Comparison of ENCODE assay signal across 9 cellular contexts in genomic region chr4:72326692-72327632, GRCh38.
DNase-seq lines count a peak whose midpoint lies in the region; ATAC-seq and TF ChIP-seq lines count a peak whose summit lies in the region.
"Had no signal": no experiment of that assay in that cellular context is flagged by ENCODE, and none has a peak within 500 bp of the region (broad histone marks: within the 10 kb centered on the region; RNA-seq: fewer than 3 reads in every experiment).

No MANE protein-coding gene starts in this region.

- peak; percentile 44 for DNase-seq in D341Med (ENCODE audit: low spot score)
- peak; percentile 51 for DNase-seq in HS-27A (ENCODE audit: low read depth)
- DNase-seq in SK-N-DZ (ENCODE audit: low spot score) = peak; percentile 33
- DNase-seq in foreskin keratinocyte = peak in 1 of 2 donors; percentile 17
- DNase-seq in type B pancreatic cell (ENCODE audit: extremely low spot score, unreplicated experiment) = no peak
- no peak for DNase-seq in NCI-H2107 treated with DMSO at 0.1 percent for 48 hours (lab: John Stamatoyannopoulos, UW; ENCODE audit: unreplicated experiment)
- DNase-seq in ureter (ENCODE audit: low spot score) = no peak

- TF ChIP-seq CTCF in foreskin keratinocyte (conservative IDR thresholded peaks at IDR 0.05) (peak; percentile 86), type B pancreatic cell (conservative IDR thresholded peaks at IDR 0.05) (peak; percentile 85)

- H3K27ac Mint-ChIP-seq in type B pancreatic cell = no peak overlapping the region
- H3K27ac Mint-ChIP-seq: IgD-negative memory B cell had no signal

- H3K4me1 ChIP-seq in foreskin keratinocyte = no peaks in the 10 kb centered on the region

- H3K4me3 Mint-ChIP-seq in type B pancreatic cell = no peak overlapping the region
- H3K4me3 Mint-ChIP-seq: IgD-negative memory B cell had no signal

- H3K27me3 Mint-ChIP-seq in type B pancreatic cell = no peaks in the 10 kb centered on the region

- H3K4me1 Mint-ChIP-seq in type B pancreatic cell (ENCODE audit: unreplicated experiment) = no peaks in the 10 kb centered on the region
- H3K4me1 Mint-ChIP-seq: IgD-negative memory B cell had no signal

- peaks cover 21% of the 10 kb centered on the region for H3K27me3 ChIP-seq in foreskin keratinocyte

- ATAC-seq in foreskin keratinocyte (peak; percentile 31), HG02623 (IDR thresholded peaks at IDR 0.05; ENCODE audit: unreplicated experiment) (no peak)

- H3K9me3 Mint-ChIP-seq in type B pancreatic cell = no peaks in the 10 kb centered on the region
- H3K9me3 Mint-ChIP-seq: IgD-negative memory B cell had no signal

- no peaks in the 10 kb centered on the region for H3K36me3 Mint-ChIP-seq in type B pancreatic cell
- H3K36me3 Mint-ChIP-seq: IgD-negative memory B cell had no signal

- no peak overlapping the region for H3K27ac ChIP-seq in foreskin keratinocyte

Comparison
In these comparisons a context has a peak if more than half of its experiments do, and no peak if none do; other contexts are left out.
1. DNase-seq: peak in D341Med (single experiment), HS-27A (single experiment) and SK-N-DZ (single experiment); none in type B pancreatic cell (single experiment), NCI-H2107 treated with DMSO at 0.1 percent for 48 hours (single experiment) and ureter (single experiment).